Comparison of ENCODE assay signal across 15 cellular contexts in genomic region chr15:100433304-100433703, GRCh38.
"Had no signal": no experiment of that assay in that cellular context is flagged by ENCODE, and none has a peak within 500 bp of the region (broad histone marks: within the 10 kb centered on the region; RNA-seq: fewer than 3 reads in every experiment).

No MANE protein-coding gene starts in this region.

- H3K9me3 Mint-ChIP-seq: activated T-helper 17 cell treated with anti-CD3 and anti-CD28 coated beads, Interleukin-2, amount 50 U/mL, for 72 hours; neural crest cell had no signal

- H3K9me3 ChIP-seq: ascending aorta, breast epithelium, gastroesophageal sphincter, heart right ventricle, lower lobe of right lung, sigmoid colon had no signal

- H3K4me3 ChIP-seq: ascending aorta, breast epithelium, gastroesophageal sphincter, heart right ventricle, lower lobe of right lung, sigmoid colon had no signal

- ATAC-seq: activated T-helper 17 cell treated with anti-CD3 and anti-CD28 coated beads, Interleukin-2, amount 50 U/mL, for 72 hours; gastroesophageal sphincter; heart right ventricle; lower lobe of right lung had no signal

- H3K4me1 Mint-ChIP-seq: activated T-helper 17 cell treated with anti-CD3 and anti-CD28 coated beads, Interleukin-2, amount 50 U/mL, for 72 hours; neural crest cell had no signal

- H3K36me3 ChIP-seq: ascending aorta, breast epithelium, gastroesophageal sphincter, heart right ventricle, lower lobe of right lung, sigmoid colon had no signal

- DNase-seq: activated CD4-positive, alpha-beta T cell treated with anti-CD3 and anti-CD28 coated beads, Interleukin-2, amount 50 U/mL, for 1 hour; activated naive CD4-positive, alpha-beta T cell treated with Interleukin-2 at 50 U/mL for 16 hours; activated T-cell treated with anti-CD3 and anti-CD28 coated beads for 4 hours; dermis blood vessel endothelial cell; heart right ventricle; lower lobe of right lung; midbrain; sigmoid colon; stimulated activated CD4-positive, alpha-beta T cell treated with anti-CD3 and anti-CD28 coated beads, Interleukin-1b, Interleukin-23, amount 100 ng/mL, for 48 hours; T-helper 2 cell had no signal

- H3K27me3 ChIP-seq: ascending aorta, breast epithelium, gastroesophageal sphincter, heart right ventricle, sigmoid colon had no signal

- H3K27me3 Mint-ChIP-seq: activated T-helper 17 cell treated with anti-CD3 and anti-CD28 coated beads, Interleukin-2, amount 50 U/mL, for 72 hours had no signal

- H3K4me3 Mint-ChIP-seq: activated T-helper 17 cell treated with anti-CD3 and anti-CD28 coated beads, Interleukin-2, amount 50 U/mL, for 72 hours; neural crest cell had no signal

- H3K27ac ChIP-seq: ascending aorta, breast epithelium, gastroesophageal sphincter, heart right ventricle, lower lobe of right lung, sigmoid colon had no signal

- H3K4me1 ChIP-seq: ascending aorta, breast epithelium, gastroesophageal sphincter, lower lobe of right lung had no signal
